In genomic region chr2:226531061-226531460, GRCh38 we compare ENCODE assay signal across 1 cellular context.
TF ChIP-seq lines count a peak whose summit lies in the region.

No MANE protein-coding gene starts in this region.

TF ChIP-seq in HepG2, 621 proteins besides CTCF, POLR2A, EP300 and RAD21 (continued from another document):
- TF ChIP-seq DBP (CRISPR knock-in tag; IDR thresholded peaks at IDR 0.05; ENCODE audit: not compliant biosample characterization), result no peak
